ENCODE assay signal across 2 cellular contexts in the genomic region with DNA sequence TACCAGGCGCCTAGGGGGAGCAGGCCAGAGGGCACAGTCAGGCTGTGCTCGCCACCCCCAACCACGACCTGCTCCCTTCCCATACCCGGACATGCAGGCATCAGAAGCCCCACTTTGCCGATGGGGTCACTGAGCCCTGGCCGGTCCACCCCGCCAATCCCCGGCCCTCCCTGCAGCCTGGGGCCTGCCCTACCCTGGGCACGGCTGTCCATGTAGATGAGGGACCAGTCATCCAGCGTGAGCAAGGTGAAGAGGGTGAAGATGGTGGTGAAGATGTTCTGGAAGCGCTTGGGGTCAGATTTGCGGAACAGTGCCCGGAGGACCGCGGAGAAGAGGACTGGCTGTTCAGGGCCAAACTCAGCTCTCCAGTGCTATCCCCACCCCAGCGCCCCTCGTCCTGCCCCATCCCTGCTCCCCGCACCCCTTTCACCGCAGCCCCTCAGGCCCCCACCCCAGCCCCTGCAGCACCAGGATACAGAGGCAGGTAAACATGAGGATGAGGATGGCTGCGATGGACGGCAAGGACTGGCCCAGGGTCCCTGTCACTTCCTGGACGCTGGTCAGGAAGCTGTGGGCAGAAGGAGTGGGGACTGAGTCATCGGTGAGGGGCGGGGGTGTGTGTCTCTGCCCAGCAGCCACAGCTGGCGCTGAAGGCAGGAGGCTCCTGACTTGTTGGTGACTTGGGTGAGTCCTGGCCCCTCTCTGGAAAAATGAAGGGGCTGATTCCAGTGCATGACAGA.
TF ChIP-seq lines count a peak whose summit lies in the region.

No MANE protein-coding gene starts in this region.

TF ChIP-seq in HEK293, 187 proteins besides CTCF, POLR2A, EP300 and RAD21:
- TF ChIP-seq ZNF133 (tag by site-specific recombination; IDR thresholded peaks at IDR 0.05), result no peak
- peak; percentile 67 for TF ChIP-seq PRDM10 (tag by site-specific recombination; IDR thresholded peaks at IDR 0.05)
- TF ChIP-seq, protein P1, sequence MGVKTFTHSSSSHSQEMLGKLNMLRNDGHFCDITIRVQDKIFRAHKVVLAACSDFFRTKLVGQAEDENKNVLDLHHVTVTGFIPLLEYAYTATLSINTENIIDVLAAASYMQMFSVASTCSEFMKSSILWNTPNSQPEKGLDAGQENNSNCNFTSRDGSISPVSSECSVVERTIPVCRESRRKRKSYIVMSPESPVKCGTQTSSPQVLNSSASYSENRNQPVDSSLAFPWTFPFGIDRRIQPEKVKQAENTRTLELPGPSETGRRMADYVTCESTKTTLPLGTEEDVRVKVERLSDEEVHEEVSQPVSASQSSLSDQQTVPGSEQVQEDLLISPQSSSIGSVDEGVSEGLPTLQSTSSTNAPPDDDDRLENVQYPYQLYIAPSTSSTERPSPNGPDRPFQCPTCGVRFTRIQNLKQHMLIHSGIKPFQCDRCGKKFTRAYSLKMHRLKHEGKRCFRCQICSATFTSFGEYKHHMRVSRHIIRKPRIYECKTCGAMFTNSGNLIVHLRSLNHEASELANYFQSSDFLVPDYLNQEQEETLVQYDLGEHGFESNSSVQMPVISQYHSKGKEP (tag by site-specific recombination; IDR thresholded peaks at IDR 0.05), result no peak
- TF ChIP-seq ZFHX2 (tag by site-specific recombination; conservative IDR thresholded peaks at IDR 0.05), result peak; percentile 68
- peak; percentile 41; the same call in 1 of the 2 replicates for TF ChIP-seq EGR2 (tag by site-specific recombination; IDR thresholded peaks at IDR 0.05; ENCODE audit: low read depth)

TF ChIP-seq in H1, 55 proteins besides CTCF, POLR2A, EP300 and RAD21:
- TF ChIP-seq SIX5 (IDR thresholded peaks at IDR 0.05; ENCODE audit: low read depth, low read length), result no peak
- no peak for TF ChIP-seq USF2 (IDR thresholded peaks at IDR 0.05; ENCODE audit: low read length)
- no peak for TF ChIP-seq RXRA (IDR thresholded peaks at IDR 0.05; ENCODE audit: insufficient read depth, low read depth, low read length)
- no peak for TF ChIP-seq PHF8 (conservative IDR thresholded peaks at IDR 0.05; ENCODE audit: low read depth, low read length)
- TF ChIP-seq, protein P2, sequence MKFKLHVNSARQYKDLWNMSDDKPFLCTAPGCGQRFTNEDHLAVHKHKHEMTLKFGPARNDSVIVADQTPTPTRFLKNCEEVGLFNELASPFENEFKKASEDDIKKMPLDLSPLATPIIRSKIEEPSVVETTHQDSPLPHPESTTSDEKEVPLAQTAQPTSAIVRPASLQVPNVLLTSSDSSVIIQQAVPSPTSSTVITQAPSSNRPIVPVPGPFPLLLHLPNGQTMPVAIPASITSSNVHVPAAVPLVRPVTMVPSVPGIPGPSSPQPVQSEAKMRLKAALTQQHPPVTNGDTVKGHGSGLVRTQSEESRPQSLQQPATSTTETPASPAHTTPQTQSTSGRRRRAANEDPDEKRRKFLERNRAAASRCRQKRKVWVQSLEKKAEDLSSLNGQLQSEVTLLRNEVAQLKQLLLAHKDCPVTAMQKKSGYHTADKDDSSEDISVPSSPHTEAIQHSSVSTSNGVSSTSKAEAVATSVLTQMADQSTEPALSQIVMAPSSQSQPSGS (IDR thresholded peaks at IDR 0.05; ENCODE audit: low read length), result no peak
